ENCODE assay signal across 24 cellular contexts in the genomic region with DNA sequence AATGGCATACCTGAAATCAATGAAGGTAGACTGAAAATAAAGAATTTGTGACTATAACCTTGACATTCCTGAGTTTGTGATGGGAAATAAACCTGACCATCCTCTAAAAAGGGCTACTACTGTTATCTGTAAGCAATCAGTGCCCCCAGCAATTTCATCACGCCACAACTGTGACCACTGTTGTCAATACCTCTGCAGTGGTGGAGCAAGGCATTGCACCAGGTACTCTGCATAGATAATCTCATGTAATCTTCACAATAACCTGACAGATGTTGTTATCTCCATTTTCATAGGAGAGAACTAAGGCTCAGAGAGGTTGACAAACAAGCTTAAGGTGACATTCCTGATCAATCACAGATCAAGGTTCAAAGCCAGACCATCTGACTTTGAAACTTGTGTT. TPM values are rescaled to one million over a fixed set of nuclear protein-coding genes. Genes with fewer than 3 reads are reported as not detected.
DNase-seq lines count a peak whose midpoint lies in the region; ATAC-seq and TF ChIP-seq lines count a peak whose summit lies in the region.
"Had no signal": no experiment of that assay in that cellular context is flagged by ENCODE, and none has a peak within 500 bp of the region (broad histone marks: within the 10 kb centered on the region; RNA-seq: fewer than 3 reads in every experiment).

No MANE protein-coding gene starts in this region.

- H3K79me2 ChIP-seq in GM23338 (replicated peaks; ENCODE audit: insufficient read depth) (no peaks in the 10 kb centered on the region), mesendoderm (ENCODE audit: control insufficient read depth, insufficient read depth, low read length) (no peaks in the 10 kb centered on the region)

- H3K4me1 Mint-ChIP-seq in Caco-2 (ENCODE audit: low read depth, unreplicated experiment) (no peaks in the 10 kb centered on the region), GM23338 (no peaks in the 10 kb centered on the region)
- H3K4me1 Mint-ChIP-seq in activated CD8-positive, alpha-beta T cell treated with anti-CD3 and anti-CD28 coated beads, Interleukin-2, amount 10 ng/mL, durations not matched to agents 7 days and 5 days (ENCODE audit: low read depth), result peaks cover 4% of the 10 kb centered on the region
- H3K4me1 Mint-ChIP-seq: T-cell had no signal

- no peaks in the 10 kb centered on the region for H3K9me2 ChIP-seq in GM23338 (ENCODE audit: insufficient read depth)

- no peak overlapping the region for H3K9ac ChIP-seq in mesendoderm (ENCODE audit: low read length)
- H3K9ac ChIP-seq: BLaER1 treated with 17β-estradiol and CSF1 and Interleukin-3, amounts not matched to agents 10 nM and 100 nM had no signal

- POLR2A ChIA-PET in Caco-2 (lab: Charles Lee), result no interaction called here
- POLR2A ChIA-PET in activated CD8-positive, alpha-beta T cell treated with anti-CD3 and anti-CD28 coated beads, Interleukin-2, amount 10 ng/mL, durations not matched to agents 7 days and 5 days (lab: Charles Lee), result no interaction called here

- intact Hi-C loops in Caco-2 (cut with micrococcal nuclease; ENCODE audit: unreplicated experiment), result no loop called here

- DNase-seq in Caco-2 (peak in 1 of 2 experiments; percentile 27), GM23338 (ENCODE audit: low spot score) (no peak), WERI-Rb-1 (no peak), mesendoderm (peak; percentile 56), SHP77 treated with DMSO at 0.1 percent for 48 hours (lab: John Stamatoyannopoulos, UW) (no peak), NCI-H1048 (lab: John Stamatoyannopoulos, UW) (no peak)
- DNase-seq in activated CD8-positive, alpha-beta T cell treated with anti-CD3 and anti-CD28 coated beads, Interleukin-2, amount 10 ng/mL, durations not matched to agents 7 days and 5 days, result no peak
- DNase-seq: AML-193; CD4-positive, alpha-beta T cell; DMS79 treated with DMSO at 0.1 percent for 48 hours; GF-D8; Kasumi-1; NCI-H2029; NCI-H446; NCI-H524 treated with DMSO at 0.1 percent for 48 hours; NK-92 treated with Interleukin-12 subunit alpha and Interleukin-12 subunit beta, amount 100 ng/mL, for 24 hours; PC-9; T-cell had no signal

- no peaks in the 10 kb centered on the region; the same call in 1 of the 2 replicates for H3K9me3 ChIP-seq in Caco-2
- no peaks in the 10 kb centered on the region for H3K9me3 ChIP-seq in WERI-Rb-1 (ENCODE audit: severe bottlenecking)
- H3K9me3 ChIP-seq: BLaER1 treated with 17β-estradiol and CSF1 and Interleukin-3, amounts not matched to agents 10 nM and 100 nM had no signal

- H3K4ac ChIP-seq in mesendoderm (ENCODE audit: low read depth, low read length), result no peak overlapping the region

- no peaks in the 10 kb centered on the region for H3F3A ChIP-seq in GM23338 (replicated peaks; ENCODE audit: low read depth)

- no peak overlapping the region for H2AFZ ChIP-seq in GM23338
- H2AFZ ChIP-seq: PC-9 had no signal

- H4K5ac ChIP-seq in mesendoderm (ENCODE audit: low read length), result no peak overlapping the region

- H3K4me1 ChIP-seq in Caco-2 (0 out of 2 replicates have a peak, but pooled peaks cover 7% of the 10 kb centered on the region), GM23338 (ENCODE audit: insufficient read depth) (no peaks in the 10 kb centered on the region), mesendoderm (ENCODE audit: control insufficient read depth, low read depth, low read length) (no peaks in the 10 kb centered on the region)
- H3K4me1 ChIP-seq: BLaER1 treated with 17β-estradiol and CSF1 and Interleukin-3, amounts not matched to agents 10 nM and 100 nM had no signal

- CTCF ChIA-PET in Caco-2 (lab: Charles Lee), result no interaction called here
- CTCF ChIA-PET in activated CD8-positive, alpha-beta T cell treated with anti-CD3 and anti-CD28 coated beads, Interleukin-2, amount 10 ng/mL, durations not matched to agents 7 days and 5 days (lab: Charles Lee), result interaction anchor here (1.7 kb wide), 1 partner anchor 12 kb away, joined by 4 read pairs; no protein-coding TSS in a partner anchor

- H3K9me3 Mint-ChIP-seq in Caco-2 (ENCODE audit: unreplicated experiment) (no peaks in the 10 kb centered on the region), GM23338 (no peaks in the 10 kb centered on the region)
- no peaks in the 10 kb centered on the region for H3K9me3 Mint-ChIP-seq in activated CD8-positive, alpha-beta T cell treated with anti-CD3 and anti-CD28 coated beads, Interleukin-2, amount 10 ng/mL, durations not matched to agents 7 days and 5 days (ENCODE audit: insufficient read depth)
- H3K9me3 Mint-ChIP-seq: CD4-positive, alpha-beta T cell; T-cell had no signal

- no peak overlapping the region for H3K18ac ChIP-seq in mesendoderm (ENCODE audit: low read length)

- H2BK120ac ChIP-seq in mesendoderm (ENCODE audit: low read depth, low read length), result no peak overlapping the region

- H3K56ac ChIP-seq in mesendoderm (ENCODE audit: low read length), result no peak overlapping the region

- H3K27me3 Mint-ChIP-seq in Caco-2 (ENCODE audit: insufficient read depth, unreplicated experiment), result no peaks in the 10 kb centered on the region
- H3K27me3 Mint-ChIP-seq in GM23338 (ENCODE audit: insufficient read depth, low read depth, poor library complexity), result peaks cover 7% of the 10 kb centered on the region
- H3K27me3 Mint-ChIP-seq in activated CD8-positive, alpha-beta T cell treated with anti-CD3 and anti-CD28 coated beads, Interleukin-2, amount 10 ng/mL, durations not matched to agents 7 days and 5 days (ENCODE audit: low read depth), result peaks cover 19% of the 10 kb centered on the region

- H3K23ac ChIP-seq in mesendoderm (ENCODE audit: low read length), result no peak overlapping the region

- ATAC-seq in GM23338, result peak; percentile 38; the same call in 2 of the 3 replicates
- ATAC-seq in activated CD8-positive, alpha-beta T cell treated with anti-CD3 and anti-CD28 coated beads, Interleukin-2, amount 10 ng/mL, durations not matched to agents 7 days and 5 days, result no peak
- ATAC-seq: K562, Right ventricle myocardium inferior, T-cell had no signal

- no TSS peak for BruUV-seq in Caco-2 (replicated peaks; lab: Mats Ljungman, UMichigan)

- H3K27me3 ChIP-seq in Caco-2 (replicated peaks; ENCODE audit: control insufficient read depth, insufficient read depth, low read length) (no peaks in the 10 kb centered on the region), GM23338 (ENCODE audit: insufficient read depth) (no peaks in the 10 kb centered on the region), WERI-Rb-1 (ENCODE audit: insufficient read depth, low read depth, severe bottlenecking) (no peaks in the 10 kb centered on the region), mesendoderm (ENCODE audit: insufficient read depth, low read length, poor library complexity) (no peaks in the 10 kb centered on the region)
- H3K27me3 ChIP-seq: BLaER1 treated with 17β-estradiol and CSF1 and Interleukin-3, amounts not matched to agents 10 nM and 100 nM had no signal

- H3K4me3 Mint-ChIP-seq in Caco-2 (ENCODE audit: unreplicated experiment) (no peak overlapping the region), GM23338 (no peak overlapping the region)
- H3K4me3 Mint-ChIP-seq in activated CD8-positive, alpha-beta T cell treated with anti-CD3 and anti-CD28 coated beads, Interleukin-2, amount 10 ng/mL, durations not matched to agents 7 days and 5 days, result no peak overlapping the region
- H3K4me3 Mint-ChIP-seq: CD4-positive, alpha-beta T cell; T-cell had no signal

- no peak overlapping the region for H4K8ac ChIP-seq in mesendoderm (ENCODE audit: low read depth, low read length)

- WGBS in mesendoderm (ENCODE audit: extremely low coverage, insufficient coverage, low lambda C conversion rate), result no CpG with 5 or more reads among the region's 1 CpG

- no peak overlapping the region for H3K4me3 ChIP-seq in Caco-2 (ENCODE audit: low read depth, low read length)
- no peak overlapping the region for H3K4me3 ChIP-seq in GM23338
- H3K4me3 ChIP-seq in WERI-Rb-1 (ENCODE audit: low read depth, low read length), result no peak overlapping the region
- H3K4me3 ChIP-seq in mesendoderm (ENCODE audit: low read length), result no peak overlapping the region
- H3K4me3 ChIP-seq: BLaER1 treated with 17β-estradiol and CSF1 and Interleukin-3, amounts not matched to agents 10 nM and 100 nM; K562; PC-9 had no signal

- H2AK5ac ChIP-seq in mesendoderm (ENCODE audit: low read length), result no peak overlapping the region

- H2BK15ac ChIP-seq in mesendoderm (replicated peaks; ENCODE audit: low read depth), result no peak overlapping the region

- no peak overlapping the region for H2BK5ac ChIP-seq in mesendoderm (ENCODE audit: low read length)

- H3K36me3 ChIP-seq in Caco-2 (ENCODE audit: control insufficient read depth, insufficient read depth, low read length) (no peaks in the 10 kb centered on the region), GM23338 (ENCODE audit: insufficient read depth) (no peaks in the 10 kb centered on the region), WERI-Rb-1 (no peaks in the 10 kb centered on the region), mesendoderm (ENCODE audit: control insufficient read depth, insufficient read depth, low read length) (no peaks in the 10 kb centered on the region)
- H3K36me3 ChIP-seq: BLaER1 treated with 17β-estradiol and CSF1 and Interleukin-3, amounts not matched to agents 10 nM and 100 nM had no signal

- no peaks in the 10 kb centered on the region for H3K36me3 Mint-ChIP-seq in Caco-2 (ENCODE audit: insufficient read depth, unreplicated experiment)
- H3K36me3 Mint-ChIP-seq in GM23338 (ENCODE audit: low read depth), result no peaks in the 10 kb centered on the region
- no peaks in the 10 kb centered on the region for H3K36me3 Mint-ChIP-seq in activated CD8-positive, alpha-beta T cell treated with anti-CD3 and anti-CD28 coated beads, Interleukin-2, amount 10 ng/mL, durations not matched to agents 7 days and 5 days (ENCODE audit: low read depth)
- H3K36me3 Mint-ChIP-seq: T-cell had no signal

- H3K79me1 ChIP-seq in mesendoderm (ENCODE audit: low read length), result no peaks in the 10 kb centered on the region

- TF ChIP-seq CTCF in Caco-2 (IDR thresholded peaks at IDR 0.05; ENCODE audit: insufficient read depth in 1 of 2, low read depth in 1 of 2, low read length in 1 of 2, severe bottlenecking in 1 of 2, unreplicated experiment in 1 of 2) (peak; percentile 16 to 22), GM23338 (conservative IDR thresholded peaks at IDR 0.05; ENCODE audit: low read depth in 2 of 2) (no peak; a peak in 1 of 4 replicates), WERI-Rb-1 (IDR thresholded peaks at IDR 0.05; ENCODE audit: low read depth, low read length) (0 out of 2 replicates have a peak, but pooled peaks have one; percentile 15)

- no peak overlapping the region for H3K27ac Mint-ChIP-seq in Caco-2 (ENCODE audit: unreplicated experiment)
- no peak overlapping the region for H3K27ac Mint-ChIP-seq in GM23338
- no peak overlapping the region for H3K27ac Mint-ChIP-seq in activated CD8-positive, alpha-beta T cell treated with anti-CD3 and anti-CD28 coated beads, Interleukin-2, amount 10 ng/mL, durations not matched to agents 7 days and 5 days
- H3K27ac Mint-ChIP-seq: CD4-positive, alpha-beta T cell; T-cell had no signal

- H3K4me2 ChIP-seq in GM23338 (no peak overlapping the region), mesendoderm (ENCODE audit: low read length) (no peak overlapping the region)
- H3K4me2 ChIP-seq: BLaER1 treated with 17β-estradiol and CSF1 and Interleukin-3, amounts not matched to agents 10 nM and 100 nM; PC-9 had no signal

- no peaks in the 10 kb centered on the region for H4K20me1 ChIP-seq in GM23338 (replicated peaks; ENCODE audit: insufficient read depth)
- H4K20me1 ChIP-seq: BLaER1 treated with 17β-estradiol and CSF1 and Interleukin-3, amounts not matched to agents 10 nM and 100 nM had no signal

- no peak overlapping the region for H3K27ac ChIP-seq in GM23338 (ENCODE audit: low read depth)
- H3K27ac ChIP-seq in WERI-Rb-1, result no peak overlapping the region
- H3K27ac ChIP-seq in mesendoderm (ENCODE audit: low read depth, low read length), result no peak overlapping the region
- H3K27ac ChIP-seq: BLaER1 treated with 17β-estradiol and CSF1 and Interleukin-3, amounts not matched to agents 10 nM and 100 nM; PC-9 had no signal

RNA-seq across cellular contexts. Expression of gene FRRS1L, which starts 38.5 kb away (rescaled TPM):
- 0.30 TPM in 1 of 2 replicates, not detected in the other for total RNA-seq in Caco-2 (2022)
- 0.78 and 1.1 TPM in 2 replicates for total RNA-seq in GM23338 (2014; rRNA removed; shearing (Covaris generic))
- 0.37 and 0.54 TPM in 2 replicates for polyA plus RNA-seq in GM23338 (2016; fragmentation: Nextera tagmentation; extraction: Ambion mirVana)
- 0.10 TPM for polyA plus RNA-seq in mesendoderm (2013, experiment 1 of 2)
- 0.14 TPM for polyA plus RNA-seq in mesendoderm (2013, experiment 2 of 2)
- total RNA-seq in activated CD8-positive, alpha-beta T cell treated with anti-CD3 and anti-CD28 coated beads, Interleukin-2, amount 10 ng/mL, durations not matched to agents 7 days and 5 days, result not detected
- total RNA-seq: CD4-positive, alpha-beta T cell; H4; HT1080; PC-9; RPMI7951 had no signal

Comparison
In these comparisons a context has a peak if more than half of its experiments do, and no peak if none do; other contexts are left out.
1. CTCF ChIP-seq: peak in Caco-2 (2 of 2) and WERI-Rb-1 (single experiment); none in GM23338 (0 of 2).